ENCODE assay signal across 1 cellular context in genomic region chr3:55729546-55729945, GRCh38.
A peak's percentile ranks its signal among the peaks of the same experiment; 100 is the strongest.
TF ChIP-seq lines count a peak whose summit lies in the region.

No MANE protein-coding gene starts in this region.

TF ChIP-seq in K562, 482 proteins besides CTCF, POLR2A, EP300 and RAD21:
- TF ChIP-seq ZNF384 (IDR thresholded peaks at IDR 0.05; ENCODE audit: low read depth, low read length) (peak; percentile 26; the same call in 1 of the 2 replicates), GABPB1 (CRISPR knock-in tag; IDR thresholded peaks at IDR 0.05) (no peak)
